In genomic region chr15:59994855-59995557, GRCh38 we compare ENCODE assay signal across 1 cellular context.
TF ChIP-seq lines count a peak whose summit lies in the region.

No MANE protein-coding gene starts in this region.

TF ChIP-seq in A549, 52 proteins besides CTCF, POLR2A, EP300 and RAD21 (continued from another document):
- no peak for TF ChIP-seq GATA3 (IDR thresholded peaks at IDR 0.05; ENCODE audit: borderline replicate concordance)
- no peak for TF ChIP-seq CBX2 (IDR thresholded peaks at IDR 0.05; ENCODE audit: borderline replicate concordance, low read depth)
- no peak for TF ChIP-seq ZC3H11A (IDR thresholded peaks at IDR 0.05)
- TF ChIP-seq ZSCAN20 (CRISPR knock-in tag; IDR thresholded peaks at IDR 0.05), result no peak
- no peak for TF ChIP-seq PHF8 (IDR thresholded peaks at IDR 0.05; ENCODE audit: borderline replicate concordance, low read depth)
- TF ChIP-seq JUNB (IDR thresholded peaks at IDR 0.05), result no peak
- no peak for TF ChIP-seq KDM1A (IDR thresholded peaks at IDR 0.05; ENCODE audit: low read depth)
- no peak for TF ChIP-seq HOXB5 (CRISPR knock-in tag; IDR thresholded peaks at IDR 0.05)
- no peak for TF ChIP-seq ELK1 (IDR thresholded peaks at IDR 0.05; ENCODE audit: low read depth, low read length)
- TF ChIP-seq NFE2L2 (conservative IDR thresholded peaks at IDR 0.05; ENCODE audit: low read length), result no peak
- TF ChIP-seq BHLHE40 (IDR thresholded peaks at IDR 0.05; ENCODE audit: low read depth, low read length), result no peak
- no peak for TF ChIP-seq RCOR1 (IDR thresholded peaks at IDR 0.05; ENCODE audit: low read depth, low read length)
- no peak for TF ChIP-seq ATOH8 (CRISPR knock-in tag; IDR thresholded peaks at IDR 0.05; ENCODE audit: low read depth)
